Comparison of ENCODE assay signal across 8 cellular contexts in the genomic region with DNA sequence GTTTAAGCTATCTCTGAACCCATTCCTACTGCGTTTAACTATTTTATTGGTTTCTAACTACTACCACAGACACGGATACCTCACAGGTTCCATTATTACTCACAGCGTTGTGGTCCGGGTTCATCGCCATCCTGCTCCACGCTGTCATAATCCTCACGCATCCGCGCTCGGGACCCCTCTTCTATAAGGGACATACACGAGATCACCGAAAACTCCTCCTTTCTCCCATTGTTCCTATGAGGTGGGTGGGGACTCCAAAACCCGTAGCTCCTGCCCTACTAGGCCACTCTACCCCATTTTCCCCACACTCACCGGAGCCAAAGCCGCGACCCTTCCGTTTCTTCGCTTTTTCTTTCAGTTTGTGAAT. TPM values are rescaled to one million over a fixed set of nuclear protein-coding genes. Genes with fewer than 3 reads are reported as not detected.
DNase-seq lines count a peak whose midpoint lies in the region; ATAC-seq, FAIRE-seq and TF ChIP-seq lines count a peak whose summit lies in the region.

No MANE protein-coding gene starts in this region.

- no peak; a peak in 1 of 3 replicates for TF ChIP-seq POLR2A in H1 (IDR thresholded peaks at IDR 0.05; ENCODE audit: control extremely low read depth in 1 of 2, low read depth in 2 of 2, low read length in 2 of 2)

- WGBS in H1 (ENCODE audit: extremely low coverage in 1 of 2, insufficient coverage in 1 of 2, insufficient read length in 1 of 2, insufficient replicate concordance in 2 of 2, low coverage in 1 of 2, low lambda C conversion rate in 2 of 2, missing lambda C conversion rate in 1 of 2), 2 experiments = 18% methylated on average over 18 of the region's 18 CpGs; no CpG with 5 or more reads in 1 of the 2 experiments

- no peak overlapping the region for H2AFZ ChIP-seq in GM23338
- H2AFZ ChIP-seq in H1 (ENCODE audit: low read length) = no peak overlapping the region

- no peak for TF ChIP-seq EP300 in H1 (IDR thresholded peaks at IDR 0.05; ENCODE audit: borderline replicate concordance in 1 of 2, low read depth in 2 of 2, low read length in 2 of 2)

- peaks cover 12% of the 10 kb centered on the region for H3K4me1 Mint-ChIP-seq in GM23338

- H3K9me3 ChIP-seq in SJSA1 (replicated peaks) (no peaks in the 10 kb centered on the region), H1 (ENCODE audit: insufficient read depth in 2 of 2, low read depth in 1 of 2, low read length in 1 of 2) (no peaks in the 10 kb centered on the region)

- no peak overlapping the region for H2BK120ac ChIP-seq in H1 (replicated peaks; ENCODE audit: low read depth, low read length)

- H2BK5ac ChIP-seq in H1 (ENCODE audit: low read depth, low read length) = peak overlapping the region; percentile 95; the same call in 1 of the 2 replicates

- peaks cover 4% of the 10 kb centered on the region for H3K27me3 Mint-ChIP-seq in GM23338 (ENCODE audit: insufficient read depth, low read depth, poor library complexity)

- H3K4me3 ChIP-seq in GM23338 (peak overlapping the region; percentile 63), SJSA1 (peak overlapping the region; percentile 58), H1 (ENCODE audit: extremely low read depth in 1 of 4, insufficient read depth in 2 of 4, low read depth in 3 of 4, low read length in 4 of 4) (peak overlapping the region; percentile 81 to 97 (median 92)), rectal smooth muscle tissue (ENCODE audit: low read length) (peak overlapping the region; percentile 97)

- no peak for TF ChIP-seq RAD21 in H1 (IDR thresholded peaks at IDR 0.05 in 1 of 2, conservative IDR thresholded peaks at IDR 0.05 in 1 of 2; ENCODE audit: low read depth in 2 of 2, low read length in 2 of 2)

- H3K27me3 ChIP-seq in GM23338 (ENCODE audit: insufficient read depth) = no peaks in the 10 kb centered on the region
- no peaks in the 10 kb centered on the region for H3K27me3 ChIP-seq in SJSA1 (replicated peaks)
- H3K27me3 ChIP-seq in H1 (replicated peaks in 1 of 4; ENCODE audit: control insufficient read depth in 3 of 4, extremely low read depth in 1 of 4, insufficient read depth in 3 of 4, low read length in 3 of 4) = no peaks in the 10 kb centered on the region
- no peaks in the 10 kb centered on the region for H3K27me3 ChIP-seq in rectal smooth muscle tissue (ENCODE audit: control insufficient read depth, insufficient read depth, low read length)

- H3K18ac ChIP-seq in H1 (ENCODE audit: extremely low read depth, low read length) = no peak overlapping the region

- H4K5ac ChIP-seq in H1 (ENCODE audit: insufficient read length, low read depth, low read length) = no peak overlapping the region

- H3K27ac ChIP-seq in GM23338 (ENCODE audit: low read depth) (peak overlapping the region; percentile 80; the same call in 1 of the 2 replicates), SJSA1 (peak overlapping the region; percentile 94), H1 (ENCODE audit: low read depth, low read length) (peak overlapping the region; percentile 90), rectal smooth muscle tissue (ENCODE audit: low read depth, low read length) (peak overlapping the region; percentile 97)

- no peak overlapping the region for H2BK20ac ChIP-seq in H1 (ENCODE audit: low read length)

- no peak overlapping the region for H3K4ac ChIP-seq in H1 (replicated peaks; ENCODE audit: insufficient read length, low read depth, low read length)

- CTCF ChIA-PET in H1 (lab: Charles Lee; ENCODE audit: partially characterized antibody) = interaction anchor here (0.8 to 2.2 kb wide), 11 partner anchors 8 to 84 kb away, joined by 3 to 18 read pairs (median 5); partner anchors contain the start of genes ITGA10, LIX1L and PEX11B

- peaks cover 15% of the 10 kb centered on the region for H3K36me3 Mint-ChIP-seq in GM23338 (ENCODE audit: low read depth)

- H3K23ac ChIP-seq in H1 (ENCODE audit: insufficient read length) = no peak overlapping the region

- no peaks in the 10 kb centered on the region for H3K9me3 Mint-ChIP-seq in GM23338

- no peak overlapping the region for H3K14ac ChIP-seq in H1 (ENCODE audit: insufficient read length)

- H2BK15ac ChIP-seq in H1 (ENCODE audit: low read length) = no peak overlapping the region

- H4K20me1 ChIP-seq in GM23338 (replicated peaks; ENCODE audit: insufficient read depth) (no peaks in the 10 kb centered on the region), H1 (replicated peaks in 1 of 2; ENCODE audit: control insufficient read depth in 1 of 2, insufficient read depth in 2 of 2, low read length in 2 of 2) (no peaks in the 10 kb centered on the region)

- no peak overlapping the region for H4K91ac ChIP-seq in H1 (replicated peaks; ENCODE audit: insufficient read length, low read length)

- no peak overlapping the region for H3K27ac Mint-ChIP-seq in GM23338

- H2AK5ac ChIP-seq in H1 (ENCODE audit: low read depth, low read length) = no peak overlapping the region

- H3K79me2 ChIP-seq in GM23338 (replicated peaks; ENCODE audit: insufficient read depth) (peaks cover 12% of the 10 kb centered on the region), H1 (ENCODE audit: control insufficient read depth in 1 of 2, insufficient read depth in 2 of 2, low read length in 2 of 2) (peaks cover 0 to 14% of the 10 kb centered on the region in 2 experiments; a peak in 2 of 4 replicates)

- POLR2A ChIA-PET in H1 (lab: Charles Lee; ENCODE audit: partially characterized antibody) = interaction anchor here (0.7 to 2.4 kb wide), 26 partner anchors 8 to 125 kb away, joined by 3 to 35 read pairs (median 6); partner anchors contain the start of genes ANKRD34A, ITGA10, LIX1L and PEX11B

- H3K4me2 ChIP-seq in GM23338 (peak overlapping the region; percentile 79), H1 (ENCODE audit: insufficient read depth in 1 of 2, low read depth in 2 of 2, low read length in 2 of 2) (peak overlapping the region; percentile 74 to 77)

- H3K9me2 ChIP-seq in GM23338 (ENCODE audit: insufficient read depth) = no peaks in the 10 kb centered on the region

- H3K9ac ChIP-seq in H1 (replicated peaks in 1 of 4; ENCODE audit: extremely low read depth in 1 of 4, low read depth in 3 of 4, low read length in 3 of 4) = peak overlapping the region; percentile 8 to 98 (median 86)
- H3K9ac ChIP-seq in rectal smooth muscle tissue (ENCODE audit: low read length) = peak overlapping the region; percentile 53

- H3F3A ChIP-seq in GM23338 (replicated peaks; ENCODE audit: low read depth) = peaks cover 10% of the 10 kb centered on the region; the same call in 1 of the 2 replicates

- H3K79me1 ChIP-seq in H1 (ENCODE audit: low read depth, low read length) = no peaks in the 10 kb centered on the region

- no peak overlapping the region for H4K8ac ChIP-seq in H1 (ENCODE audit: extremely low read depth, insufficient read depth, low read length)

- H3K36me3 ChIP-seq in GM23338 (ENCODE audit: insufficient read depth) (peaks cover 19% of the 10 kb centered on the region), SJSA1 (peaks cover 34% of the 10 kb centered on the region), H1 (ENCODE audit: control insufficient read depth in 2 of 4, insufficient read depth in 4 of 4, low read length in 3 of 4) (peaks cover 3 to 18% (median 9%) of the 10 kb centered on the region in 4 experiments; a peak in 6 of 8 replicates), rectal smooth muscle tissue (ENCODE audit: control insufficient read depth, insufficient read depth, low read length) (peaks cover 4% of the 10 kb centered on the region)

- H3K4me1 ChIP-seq in GM23338 (ENCODE audit: insufficient read depth) (peaks cover 8% of the 10 kb centered on the region; the same call in 1 of the 2 replicates), SJSA1 (replicated peaks) (peaks cover 8% of the 10 kb centered on the region), H1 (replicated peaks in 1 of 4; ENCODE audit: control insufficient read depth in 3 of 4, insufficient read depth in 4 of 4, low read length in 3 of 4) (peaks cover 0 to 4% (median 2%) of the 10 kb centered on the region in 4 experiments; a peak in 4 of 7 replicates), rectal smooth muscle tissue (ENCODE audit: control insufficient read depth, insufficient read depth, low read length) (peaks cover 13% of the 10 kb centered on the region)

- no peak overlapping the region for H3K56ac ChIP-seq in H1 (replicated peaks; ENCODE audit: insufficient read length, low read depth, low read length)

- H2BK12ac ChIP-seq in H1 (ENCODE audit: low read depth, low read length) = peak overlapping the region; percentile 60; the same call in 1 of the 2 replicates

- no peak overlapping the region for H3K4me3 Mint-ChIP-seq in GM23338

- peak; percentile 52 for ATAC-seq in GM23338
- no peak for ATAC-seq in GM21447 (IDR thresholded peaks at IDR 0.05; ENCODE audit: unreplicated experiment)

- TF ChIP-seq CTCF in GM23338 (conservative IDR thresholded peaks at IDR 0.05; ENCODE audit: low read depth in 2 of 2) = no peak
- no peak for TF ChIP-seq CTCF in H1 (IDR thresholded peaks at IDR 0.05; ENCODE audit: control extremely low read depth in 1 of 3, insufficient read depth in 1 of 3, low read depth in 1 of 3, low read length in 3 of 3)

- FAIRE-seq in H1 (lab: Jason Lieb, UNC) = no peak

- peaks cover 4% of the 10 kb centered on the region; the same call in 1 of the 2 replicates for H3K23me2 ChIP-seq in H1 (ENCODE audit: low read depth, low read length)

- no peak for DNase-seq in GM23338 (ENCODE audit: low spot score)
- DNase-seq in SJSA1 (ENCODE audit: low read depth in 1 of 2, low spot score in 2 of 2) = no peak
- DNase-seq in H1 (ENCODE audit: low read depth in 1 of 2, low spot score in 2 of 2) = no peak
- DNase-seq in GM03348 (ENCODE audit: low spot score) = no peak
- DNase-seq in epidermal melanocyte (ENCODE audit: insufficient read length, low spot score) = no peak
- no peak for DNase-seq in NCI-H2171 (lab: John Stamatoyannopoulos, UW)

RNA-seq across cellular contexts. Expression of gene RBM8A, which starts 0.6 kb away (rescaled TPM):
- total RNA-seq in GM23338 (2014; rRNA removed; shearing (Covaris generic)) = 170 and 212 TPM in 2 replicates
- polyA plus RNA-seq in GM23338 (2016; fragmentation: Nextera tagmentation; extraction: Ambion mirVana) (286 and 312 TPM in 2 replicates), H1 (2011; rRNA removed) (119 and 125 TPM in 2 replicates)
- total RNA-seq in SJSA1 (2014; rRNA removed; shearing (Covaris generic)) = 285 and 828 TPM in 2 replicates
- 216 and 222 TPM in 2 replicates for total RNA-seq in H1 (2021; fragmentation: NEBNext Ultra II Directional; extraction: Animal tissue kit (Norgen Biotek cat#: 25700))
- 276 TPM for polyA plus RNA-seq in H1 (2011; cell fraction: cytosol; rRNA removed)
- 32.3 TPM for polyA plus RNA-seq in H1 (2011; cell fraction: nucleus; rRNA removed)
- 255 to 301 TPM (median 263 TPM) in 4 replicates for polyA plus RNA-seq in H1 (2012, experiment 1 of 2)
- polyA plus RNA-seq in H1 (2012, experiment 2 of 2) = 80.5 TPM
- 166 TPM for polyA plus RNA-seq in H1 (2013, experiment 1 of 2)
- 182 TPM for polyA plus RNA-seq in H1 (2013, experiment 2 of 2)
- 35.1 and 39.6 TPM in 2 replicates for polyA minus RNA-seq in H1 (2011; rRNA and poly(A)+ RNA removed)
- polyA minus RNA-seq in H1 (2011; cell fraction: cytosol; rRNA and poly(A)+ RNA removed) = 52.5 TPM
- polyA minus RNA-seq in H1 (2011; cell fraction: nucleus; rRNA and poly(A)+ RNA removed) = 34.9 TPM

RNA-seq across cellular contexts. Expression of gene PEX11B, which starts 8.2 kb away (rescaled TPM):
- total RNA-seq in GM23338 (2014; rRNA removed; shearing (Covaris generic)) = 9.1 and 10.0 TPM in 2 replicates
- 7.4 and 9.7 TPM in 2 replicates for polyA plus RNA-seq in GM23338 (2016; fragmentation: Nextera tagmentation; extraction: Ambion mirVana)
- total RNA-seq in SJSA1 (2014; rRNA removed; shearing (Covaris generic)) = 29.4 and 30.4 TPM in 2 replicates
- total RNA-seq in H1 (2021; fragmentation: NEBNext Ultra II Directional; extraction: Animal tissue kit (Norgen Biotek cat#: 25700)) = 8.1 and 9.1 TPM in 2 replicates
- 11.0 and 15.1 TPM in 2 replicates for polyA plus RNA-seq in H1 (2011; rRNA removed)
- polyA plus RNA-seq in H1 (2011; cell fraction: cytosol; rRNA removed) = 16.1 TPM
- 8.0 TPM for polyA plus RNA-seq in H1 (2011; cell fraction: nucleus; rRNA removed)
- polyA plus RNA-seq in H1 (2012, experiment 1 of 2) = 8.3 to 11.9 TPM (median 10.0 TPM) in 4 replicates
- 7.0 TPM for polyA plus RNA-seq in H1 (2012, experiment 2 of 2)
- polyA plus RNA-seq in H1 (2013, experiment 1 of 2) = 9.0 TPM
- 9.2 TPM for polyA plus RNA-seq in H1 (2013, experiment 2 of 2)
- 9.0 and 12.4 TPM in 2 replicates for polyA minus RNA-seq in H1 (2011; rRNA and poly(A)+ RNA removed)
- polyA minus RNA-seq in H1 (2011; cell fraction: cytosol; rRNA and poly(A)+ RNA removed) = 15.9 TPM
- polyA minus RNA-seq in H1 (2011; cell fraction: nucleus; rRNA and poly(A)+ RNA removed) = 2.7 TPM

RNA-seq across cellular contexts. Expression of gene ITGA10, which starts 16.8 kb away (rescaled TPM):
- 0.04 and 0.21 TPM in 2 replicates for total RNA-seq in GM23338 (2014; rRNA removed; shearing (Covaris generic))
- polyA plus RNA-seq in GM23338 (2016; fragmentation: Nextera tagmentation; extraction: Ambion mirVana) = 0.21 TPM in 1 of 2 replicates, not detected in the other
- total RNA-seq in SJSA1 (2014; rRNA removed; shearing (Covaris generic)) = 1.6 and 2.6 TPM in 2 replicates
- 0.45 and 0.48 TPM in 2 replicates for total RNA-seq in H1 (2021; fragmentation: NEBNext Ultra II Directional; extraction: Animal tissue kit (Norgen Biotek cat#: 25700))
- polyA plus RNA-seq in H1 (2011; rRNA removed) = 0.09 and 0.11 TPM in 2 replicates
- polyA plus RNA-seq in H1 (2011; cell fraction: cytosol; rRNA removed) = 0.10 TPM
- 0.19 TPM for polyA plus RNA-seq in H1 (2011; cell fraction: nucleus; rRNA removed)
- polyA plus RNA-seq in H1 (2012, experiment 1 of 2) = 0.10 to 0.16 TPM (median 0.11 TPM) in 3 of 4 replicates, not detected in the other
- polyA plus RNA-seq in H1 (2012, experiment 2 of 2) = 0.12 TPM
- 0.06 TPM for polyA plus RNA-seq in H1 (2013, experiment 1 of 2)
- polyA plus RNA-seq in H1 (2013, experiment 2 of 2) = 0.11 TPM
- polyA minus RNA-seq in H1 (2011; rRNA and poly(A)+ RNA removed) = 0.06 and 0.32 TPM in 2 replicates
- polyA minus RNA-seq in H1 (2011; cell fraction: cytosol; rRNA and poly(A)+ RNA removed) = not detected
- 0.40 TPM for polyA minus RNA-seq in H1 (2011; cell fraction: nucleus; rRNA and poly(A)+ RNA removed)

RNA-seq across cellular contexts. Expression of gene LIX1L, which starts 31.1 kb away (rescaled TPM):
- 2.5 and 2.6 TPM in 2 replicates for total RNA-seq in GM23338 (2014; rRNA removed; shearing (Covaris generic))
- 0.76 and 1.1 TPM in 2 replicates for polyA plus RNA-seq in GM23338 (2016; fragmentation: Nextera tagmentation; extraction: Ambion mirVana)
- 24.3 and 34.1 TPM in 2 replicates for total RNA-seq in SJSA1 (2014; rRNA removed; shearing (Covaris generic))
- total RNA-seq in H1 (2021; fragmentation: NEBNext Ultra II Directional; extraction: Animal tissue kit (Norgen Biotek cat#: 25700)) = 2.9 and 3.0 TPM in 2 replicates
- polyA plus RNA-seq in H1 (2011; rRNA removed) = 3.7 and 3.8 TPM in 2 replicates
- polyA plus RNA-seq in H1 (2011; cell fraction: cytosol; rRNA removed) = 2.9 TPM
- 0.67 TPM for polyA plus RNA-seq in H1 (2011; cell fraction: nucleus; rRNA removed)
- polyA plus RNA-seq in H1 (2012, experiment 1 of 2) = 1.1 to 2.2 TPM (median 1.2 TPM) in 4 replicates
- 1.7 TPM for polyA plus RNA-seq in H1 (2012, experiment 2 of 2)
- polyA plus RNA-seq in H1 (2013, experiment 1 of 2) = 1.9 TPM
- 2.0 TPM for polyA plus RNA-seq in H1 (2013, experiment 2 of 2)
- 2.7 TPM in 2 replicates for polyA minus RNA-seq in H1 (2011; rRNA and poly(A)+ RNA removed)
- polyA minus RNA-seq in H1 (2011; cell fraction: cytosol; rRNA and poly(A)+ RNA removed) = 1.7 TPM
- polyA minus RNA-seq in H1 (2011; cell fraction: nucleus; rRNA and poly(A)+ RNA removed) = 1.3 TPM

RNA-seq across cellular contexts. Expression of gene ANKRD34A, which starts 37.7 kb away (rescaled TPM):
- total RNA-seq in GM23338 (2014; rRNA removed; shearing (Covaris generic)) = 0.35 and 2.2 TPM in 2 replicates
- polyA plus RNA-seq in GM23338 (2016; fragmentation: Nextera tagmentation; extraction: Ambion mirVana) = 0.09 and 0.16 TPM in 2 replicates
- 0.13 TPM in 1 of 2 replicates, not detected in the other for total RNA-seq in SJSA1 (2014; rRNA removed; shearing (Covaris generic))
- total RNA-seq in H1 (2021; fragmentation: NEBNext Ultra II Directional; extraction: Animal tissue kit (Norgen Biotek cat#: 25700)) = 0.20 and 0.46 TPM in 2 replicates
- polyA plus RNA-seq in H1 (2011; rRNA removed) = 0.15 and 0.19 TPM in 2 replicates
- 0.10 TPM for polyA plus RNA-seq in H1 (2011; cell fraction: cytosol; rRNA removed)
- 0.33 TPM for polyA plus RNA-seq in H1 (2011; cell fraction: nucleus; rRNA removed)
- 0.18 to 0.33 TPM (median 0.26 TPM) in 4 replicates for polyA plus RNA-seq in H1 (2012, experiment 1 of 2)
- polyA plus RNA-seq in H1 (2012, experiment 2 of 2) = 0.22 TPM
- polyA plus RNA-seq in H1 (2013, experiment 1 of 2) = 0.08 TPM
- 0.13 TPM for polyA plus RNA-seq in H1 (2013, experiment 2 of 2)
- polyA minus RNA-seq in H1 (2011; rRNA and poly(A)+ RNA removed) = 0.07 and 0.47 TPM in 2 replicates
- not detected for polyA minus RNA-seq in H1 (2011; cell fraction: cytosol; rRNA and poly(A)+ RNA removed)
- 0.70 TPM for polyA minus RNA-seq in H1 (2011; cell fraction: nucleus; rRNA and poly(A)+ RNA removed)
